ENCODE assay signal across 14 cellular contexts in genomic region chr1:212118167-212118871, GRCh38.
DNase-seq lines count a peak whose midpoint lies in the region; ATAC-seq and TF ChIP-seq lines count a peak whose summit lies in the region.
"Had no signal": no experiment of that assay in that cellular context is flagged by ENCODE, and none has a peak within 500 bp of the region (broad histone marks: within the 10 kb centered on the region; RNA-seq: fewer than 3 reads in every experiment).

No MANE protein-coding gene starts in this region.

- DNase-seq in activated naive CD4-positive, alpha-beta T cell treated with anti-CD3 and anti-CD28 coated beads, Interleukin-2, amount 10 ng/mL, durations not matched to agents 7 days and 5 days = no peak
- no peak for DNase-seq in activated naive CD4-positive, alpha-beta T cell treated with Interleukin-2 at 50 U/mL for 16 hours
- DNase-seq in astrocyte of the hippocampus (ENCODE audit: low read depth, low spot score) = peak; percentile 75
- DNase-seq in kidney glomerular epithelial cell (lab: John Stamatoyannopoulos, UW) = peak; percentile 29
- peak; percentile 60 for DNase-seq in smooth muscle cell of the brain vasculature (ENCODE audit: low read depth, low spot score)
- no peak for DNase-seq in stimulated activated naive CD8-positive, alpha-beta T cell treated with anti-CD3 and anti-CD28 coated beads, Interleukin-15, Interleukin-2, amounts not matched to agents 100 U/mL and 50 U/mL, for 24 hours
- DNase-seq in CD8-positive, alpha-beta T cell = no peak
- no peak for DNase-seq in hypothalamus (lab: John Stamatoyannopoulos, UW)
- DNase-seq: activated CD4-positive, alpha-beta memory T cell treated with anti-CD3 and anti-CD28 coated beads, Interleukin-2, amount 10 ng/mL, durations not matched to agents 7 days and 5 days; activated effector memory CD4-positive, alpha-beta T cell treated with Interleukin-2 at 50 U/mL for 16 hours; central memory CD4-positive, alpha-beta T cell; NCI-H2029; spleen had no signal

- H3K4me1 Mint-ChIP-seq in activated naive CD4-positive, alpha-beta T cell treated with anti-CD3 and anti-CD28 coated beads, Interleukin-2, amount 10 ng/mL, durations not matched to agents 7 days and 5 days = no peaks in the 10 kb centered on the region
- peaks cover 3% of the 10 kb centered on the region for H3K4me1 Mint-ChIP-seq in CD8-positive, alpha-beta T cell (ENCODE audit: low read depth)

- H3K4me3 ChIP-seq in CD8-positive, alpha-beta T cell (ENCODE audit: low read depth, low read length) = no peak overlapping the region
- H3K4me3 ChIP-seq: spleen had no signal

- no peak for ATAC-seq in stimulated activated naive CD8-positive, alpha-beta T cell treated with anti-CD3 and anti-CD28 coated beads, Interleukin-15, Interleukin-2, amounts not matched to agents 100 U/mL and 50 U/mL, for 24 hours
- no peak for ATAC-seq in CD8-positive, alpha-beta T cell

- H3K27ac Mint-ChIP-seq in activated naive CD4-positive, alpha-beta T cell treated with anti-CD3 and anti-CD28 coated beads, Interleukin-2, amount 10 ng/mL, durations not matched to agents 7 days and 5 days = peak overlapping the region; percentile 4
- no peak overlapping the region for H3K27ac Mint-ChIP-seq in CD8-positive, alpha-beta T cell

- TF ChIP-seq CTCF in CD8-positive, alpha-beta T cell (IDR thresholded peaks at IDR 0.05) = no peak

- H3K27me3 ChIP-seq in CD8-positive, alpha-beta T cell (ENCODE audit: insufficient read depth, low read length) = no peaks in the 10 kb centered on the region
- H3K27me3 ChIP-seq: spleen had no signal

- H3K36me3 Mint-ChIP-seq in activated naive CD4-positive, alpha-beta T cell treated with anti-CD3 and anti-CD28 coated beads, Interleukin-2, amount 10 ng/mL, durations not matched to agents 7 days and 5 days = peaks cover 10% of the 10 kb centered on the region
- no peaks in the 10 kb centered on the region for H3K36me3 Mint-ChIP-seq in CD8-positive, alpha-beta T cell

- intact Hi-C loops in CD8-positive, alpha-beta T cell (cut with DNase I, micrococcal nuclease) = no loop called here

- no peak overlapping the region for H3K27ac ChIP-seq in CD8-positive, alpha-beta T cell (ENCODE audit: low read depth, low read length)
- H3K27ac ChIP-seq: HL-60, spleen had no signal

- no peaks in the 10 kb centered on the region for H3K4me1 ChIP-seq in CD8-positive, alpha-beta T cell (ENCODE audit: insufficient read depth, low read length)
- H3K4me1 ChIP-seq: spleen had no signal

- H3K27me3 Mint-ChIP-seq in activated naive CD4-positive, alpha-beta T cell treated with anti-CD3 and anti-CD28 coated beads, Interleukin-2, amount 10 ng/mL, durations not matched to agents 7 days and 5 days = no peaks in the 10 kb centered on the region
- no peaks in the 10 kb centered on the region for H3K27me3 Mint-ChIP-seq in CD8-positive, alpha-beta T cell (ENCODE audit: low read depth)
- H3K27me3 Mint-ChIP-seq: activated CD4-positive, alpha-beta memory T cell treated with anti-CD3 and anti-CD28 coated beads, Interleukin-2, amount 10 ng/mL, durations not matched to agents 7 days and 5 days had no signal

- CTCF ChIA-PET in activated naive CD4-positive, alpha-beta T cell treated with anti-CD3 and anti-CD28 coated beads, Interleukin-2, amount 10 ng/mL, durations not matched to agents 7 days and 5 days (lab: Charles Lee) = interaction anchor here (1.0 kb wide), 1 partner anchor 55 kb away, joined by 3 read pairs; no protein-coding TSS in a partner anchor
- CTCF ChIA-PET in CD8-positive, alpha-beta T cell (lab: Charles Lee) = no interaction called here

- no peak overlapping the region for H3K4me3 Mint-ChIP-seq in activated naive CD4-positive, alpha-beta T cell treated with anti-CD3 and anti-CD28 coated beads, Interleukin-2, amount 10 ng/mL, durations not matched to agents 7 days and 5 days
- no peak overlapping the region for H3K4me3 Mint-ChIP-seq in CD8-positive, alpha-beta T cell
- H3K4me3 Mint-ChIP-seq: activated CD4-positive, alpha-beta memory T cell treated with anti-CD3 and anti-CD28 coated beads, Interleukin-2, amount 10 ng/mL, durations not matched to agents 7 days and 5 days had no signal

- no peaks in the 10 kb centered on the region for H3K36me3 ChIP-seq in CD8-positive, alpha-beta T cell (ENCODE audit: insufficient read depth, low read length)
- H3K36me3 ChIP-seq: spleen had no signal

- no peaks in the 10 kb centered on the region for H3K9me3 ChIP-seq in CD8-positive, alpha-beta T cell (ENCODE audit: low read length)
- H3K9me3 ChIP-seq: spleen had no signal

- POLR2A ChIA-PET in CD8-positive, alpha-beta T cell (lab: Charles Lee) = interaction anchor here (0.6 kb wide), 1 partner anchor 55 kb away, joined by 3 read pairs; no protein-coding TSS in a partner anchor

- no peaks in the 10 kb centered on the region for H3K9me3 Mint-ChIP-seq in activated naive CD4-positive, alpha-beta T cell treated with anti-CD3 and anti-CD28 coated beads, Interleukin-2, amount 10 ng/mL, durations not matched to agents 7 days and 5 days
- H3K9me3 Mint-ChIP-seq in CD8-positive, alpha-beta T cell = no peaks in the 10 kb centered on the region
- H3K9me3 Mint-ChIP-seq: activated CD4-positive, alpha-beta memory T cell treated with anti-CD3 and anti-CD28 coated beads, Interleukin-2, amount 10 ng/mL, durations not matched to agents 7 days and 5 days had no signal

Comparison
In these comparisons a context has a peak if more than half of its experiments do, and no peak if none do; other contexts are left out.
1. DNase-seq: peak in astrocyte of the hippocampus (single experiment), kidney glomerular epithelial cell (single experiment) and smooth muscle cell of the brain vasculature (single experiment); none in activated naive CD4-positive, alpha-beta T cell treated with anti-CD3 and anti-CD28 coated beads, Interleukin-2, amount 10 ng/mL, durations not matched to agents 7 days and 5 days (single experiment), activated naive CD4-positive, alpha-beta T cell treated with Interleukin-2 at 50 U/mL for 16 hours (single experiment), stimulated activated naive CD8-positive, alpha-beta T cell treated with anti-CD3 and anti-CD28 coated beads, Interleukin-15, Interleukin-2, amounts not matched to agents 100 U/mL and 50 U/mL, for 24 hours (single experiment), CD8-positive, alpha-beta T cell (0 of 7) and hypothalamus (0 of 51).